Comparison of ENCODE assay signal across 24 cellular contexts in the genomic region with DNA sequence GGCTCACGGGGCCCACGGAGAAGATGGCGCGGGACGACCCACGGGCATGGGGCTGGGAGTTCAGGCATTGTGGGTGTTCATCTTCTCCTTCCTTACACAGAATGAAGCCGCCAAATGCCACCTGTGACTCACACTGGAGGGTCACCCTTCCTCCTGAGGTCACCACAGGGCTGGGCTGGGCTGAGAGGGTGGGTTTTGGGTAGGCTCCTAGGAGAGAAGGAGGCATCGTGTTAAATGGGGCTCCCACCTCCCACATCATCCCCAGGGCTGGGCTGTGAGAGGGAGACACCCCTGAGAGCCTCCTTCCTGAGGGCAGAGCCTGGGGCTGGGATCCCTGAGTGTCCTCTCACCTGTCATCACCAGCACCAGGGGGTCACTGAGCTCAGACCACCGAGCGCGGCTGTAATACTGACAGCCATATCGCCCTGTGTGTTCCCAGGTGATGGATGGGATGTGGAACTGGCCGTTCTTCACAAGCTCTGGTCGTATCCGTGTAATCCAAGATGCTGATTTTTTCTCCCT. TPM values are rescaled to one million over a fixed set of nuclear protein-coding genes. Genes with fewer than 3 reads are reported as not detected.
DNase-seq lines count a peak whose midpoint lies in the region; ATAC-seq and TF ChIP-seq lines count a peak whose summit lies in the region.
"Had no signal": no experiment of that assay in that cellular context is flagged by ENCODE, and none has a peak within 500 bp of the region (broad histone marks: within the 10 kb centered on the region; RNA-seq: fewer than 3 reads in every experiment).

No MANE protein-coding gene starts in this region.

- H3K27ac ChIP-seq in spleen (peak overlapping the region in 7 of 8 donors; percentile 77 to 96 (median 89)), esophagus squamous epithelium (no peak overlapping the region), right lobe of liver (no peak overlapping the region)
- H3K27ac ChIP-seq: 22Rv1, KMS-11, SJCRH30 had no signal

- peaks cover 5 to 74% (median 36%) of the 10 kb centered on the region in 6 donors for H3K4me1 ChIP-seq in spleen
- no peaks in the 10 kb centered on the region for H3K4me1 ChIP-seq in esophagus squamous epithelium
- no peaks in the 10 kb centered on the region for H3K4me1 ChIP-seq in right lobe of liver
- H3K4me1 ChIP-seq: BE2C, Caco-2, SJCRH30 had no signal

- H3K36me3 ChIP-seq in spleen = peaks cover 0 to 51% (median 0%) of the 10 kb centered on the region in 6 donors
- no peaks in the 10 kb centered on the region for H3K36me3 ChIP-seq in esophagus squamous epithelium
- H3K36me3 ChIP-seq in right lobe of liver = no peaks in the 10 kb centered on the region
- H3K36me3 ChIP-seq: BE2C, SJCRH30 had no signal

- H3K27me3 ChIP-seq in spleen (replicated peaks in 1 of 7) (peaks cover 0 to 81% (median 3%) of the 10 kb centered on the region in 7 donors), esophagus squamous epithelium (peaks cover 0 to 64% (median 0%) of the 10 kb centered on the region in 4 donors), right lobe of liver (no peaks in the 10 kb centered on the region)

- CTCF ChIA-PET in activated CD8-positive, alpha-beta memory T cell treated with anti-CD3 and anti-CD28 coated beads, Interleukin-2, amount 10 ng/mL, durations not matched to agents 7 days and 5 days (lab: Charles Lee) = no interaction called here

- no peaks in the 10 kb centered on the region for H3K36me3 Mint-ChIP-seq in activated CD8-positive, alpha-beta memory T cell treated with anti-CD3 and anti-CD28 coated beads, Interleukin-2, amount 10 ng/mL, durations not matched to agents 7 days and 5 days
- H3K36me3 Mint-ChIP-seq: CD8-positive, alpha-beta T cell had no signal

- 78 to 90% (median 84%) methylated on average over 9 to 15 of the region's 15 CpGs for WGBS in spleen, 5 donors
- 67 to 80% methylated on average over 8 to 13 of the region's 15 CpGs for WGBS in esophagus squamous epithelium, 2 donors
- WGBS in right lobe of liver (ENCODE audit: insufficient coverage, low coverage, low lambda C conversion rate, missing lambda C conversion rate) = 50% methylated on average over 9 of the region's 15 CpGs

- peaks cover 39% of the 10 kb centered on the region for H3K27me3 Mint-ChIP-seq in activated CD8-positive, alpha-beta memory T cell treated with anti-CD3 and anti-CD28 coated beads, Interleukin-2, amount 10 ng/mL, durations not matched to agents 7 days and 5 days

- no peak overlapping the region for H3K4me3 Mint-ChIP-seq in activated CD8-positive, alpha-beta memory T cell treated with anti-CD3 and anti-CD28 coated beads, Interleukin-2, amount 10 ng/mL, durations not matched to agents 7 days and 5 days
- H3K4me3 Mint-ChIP-seq: CD8-positive, alpha-beta T cell; GM23338; H9 had no signal

- H3K9me3 ChIP-seq in spleen (no peaks in the 10 kb centered on the region), esophagus squamous epithelium (no peaks in the 10 kb centered on the region), right lobe of liver (no peaks in the 10 kb centered on the region)
- H3K9me3 ChIP-seq: BE2C, Caco-2, SJCRH30 had no signal

- TF ChIP-seq POLR2A in spleen (IDR thresholded peaks at IDR 0.05) = no peak
- no peak for TF ChIP-seq POLR2A in esophagus squamous epithelium (IDR thresholded peaks at IDR 0.05)
- TF ChIP-seq POLR2A in right lobe of liver (IDR thresholded peaks at IDR 0.05) = no peak

- peak overlapping the region in 7 of 8 donors; percentile 9 to 62 (median 36) for H3K4me3 ChIP-seq in spleen
- no peak overlapping the region for H3K4me3 ChIP-seq in esophagus squamous epithelium
- no peak overlapping the region for H3K4me3 ChIP-seq in right lobe of liver
- H3K4me3 ChIP-seq: GM23338, SJCRH30 had no signal

- no peaks in the 10 kb centered on the region for H3K9me3 Mint-ChIP-seq in activated CD8-positive, alpha-beta memory T cell treated with anti-CD3 and anti-CD28 coated beads, Interleukin-2, amount 10 ng/mL, durations not matched to agents 7 days and 5 days (ENCODE audit: low read depth)
- H3K9me3 Mint-ChIP-seq: CD8-positive, alpha-beta T cell; GM23338 had no signal

- DNase-seq in activated CD8-positive, alpha-beta memory T cell treated with anti-CD3 and anti-CD28 coated beads, Interleukin-2, amount 10 ng/mL, durations not matched to agents 7 days and 5 days = peak; percentile 22
- DNase-seq in activated CD8-positive, alpha-beta memory T cell treated with anti-CD3 and anti-CD28 coated beads, Interleukin-2, amount 50 U/mL, for 48 hours = no peak
- peak; percentile 65 for DNase-seq in mesenteric fat pad (ENCODE audit: low spot score)
- DNase-seq in spleen = no peak
- no peak for DNase-seq in esophagus squamous epithelium (lab: John Stamatoyannopoulos, UW)
- no peak for DNase-seq in right lobe of liver
- no peak for DNase-seq in kidney glomerular epithelial cell (lab: John Stamatoyannopoulos, UW)
- DNase-seq: BE2C, Caco-2, H9, MM.1S, NCI-H2029, NCI-H446, NCI-H524 treated with DMSO at 0.1 percent for 48 hours, NCI-H774, PC-3, SJCRH30 had no signal

- H3K27ac Mint-ChIP-seq in activated CD8-positive, alpha-beta memory T cell treated with anti-CD3 and anti-CD28 coated beads, Interleukin-2, amount 10 ng/mL, durations not matched to agents 7 days and 5 days = no peak overlapping the region
- H3K27ac Mint-ChIP-seq: CD8-positive, alpha-beta T cell; GM23338; H9 had no signal

- no peaks in the 10 kb centered on the region for H3K4me1 Mint-ChIP-seq in activated CD8-positive, alpha-beta memory T cell treated with anti-CD3 and anti-CD28 coated beads, Interleukin-2, amount 10 ng/mL, durations not matched to agents 7 days and 5 days
- H3K4me1 Mint-ChIP-seq: GM23338, H9 had no signal

- no peak for ATAC-seq in activated CD8-positive, alpha-beta memory T cell treated with anti-CD3 and anti-CD28 coated beads, Interleukin-2, amount 10 ng/mL, durations not matched to agents 7 days and 5 days
- ATAC-seq in right lobe of liver (no peak), HG02642 (IDR thresholded peaks at IDR 0.05; ENCODE audit: poor library complexity, unreplicated experiment) (no peak)
- ATAC-seq: CD8-positive, alpha-beta T cell; GM23338; PC-3 had no signal

- TF ChIP-seq CTCF in spleen (IDR thresholded peaks at IDR 0.05 in 8 of 11, conservative IDR thresholded peaks at IDR 0.05 in 3 of 11) (no peak), esophagus squamous epithelium (IDR thresholded peaks at IDR 0.05) (no peak), right lobe of liver (IDR thresholded peaks at IDR 0.05) (no peak)

- intact Hi-C loops in spleen (cut with DNase I; ENCODE audit: low total_unique reads) = no loop called here
- intact Hi-C loops in esophagus squamous epithelium (cut with DNase I) = no loop called here
- intact Hi-C loops in right lobe of liver (cut with DNase I) = no loop called here

RNA-seq across cellular contexts. Expression of gene LILRB2, which starts 1.4 kb away (rescaled TPM):
- total RNA-seq in activated CD8-positive, alpha-beta memory T cell treated with anti-CD3 and anti-CD28 coated beads, Interleukin-2, amount 10 ng/mL, durations not matched to agents 7 days and 5 days = not detected
- 14.4 TPM for total RNA-seq in mesenteric fat pad
- total RNA-seq in spleen = 100 to 1,000 TPM in 3 of 7 donors, 10 to 100 TPM in 4; 52.9 to 209 (median 94.5) TPM
- 10 to 100 TPM; 10.2 to 26.0 (median 23.8) TPM for polyA plus RNA-seq in spleen
- 1 to 10 TPM in 2 of 4 donors, under 1 TPM in 1, not detected in 1; 0.40 to 1.9 (median 1.0) TPM for total RNA-seq in esophagus squamous epithelium
- total RNA-seq in right lobe of liver = 1 to 10 TPM; 1.6 to 9.8 (median 3.0) TPM
- total RNA-seq: Caco-2, GM23338, H9, PC-3, RPMI7951, SJCRH30 had no signal
- polyA plus RNA-seq: GM23338 had no signal

RNA-seq across cellular contexts. Expression of gene LILRB5, which starts 22.4 kb away (rescaled TPM):
- not detected for total RNA-seq in activated CD8-positive, alpha-beta memory T cell treated with anti-CD3 and anti-CD28 coated beads, Interleukin-2, amount 10 ng/mL, durations not matched to agents 7 days and 5 days
- total RNA-seq in mesenteric fat pad (69.4 TPM), spleen (100 to 1,000 TPM in 1 of 7 donors, 10 to 100 TPM in 6; 38.9 to 112 (median 79.6) TPM), esophagus squamous epithelium (1 to 10 TPM in 3 of 4 donors, not detected in 1; 1.4 to 9.3 (median 5.8) TPM), right lobe of liver (10 to 100 TPM in 2 of 6 experiments, 1 to 10 TPM in 4; 2.7 to 19.7 (median 8.4) TPM)
- 10 to 100 TPM in 2 of 3 donors, 1 to 10 TPM in 1; 3.8 to 41.2 (median 23.9) TPM for polyA plus RNA-seq in spleen
- total RNA-seq: Caco-2; CD8-positive, alpha-beta T cell; GM23338; PC-3; RPMI7951 had no signal
- polyA plus RNA-seq: GM23338, IgD-negative memory B cell had no signal

RNA-seq across cellular contexts. Expression of gene LILRA5, which starts 33.5 kb away (rescaled TPM):
- not detected for total RNA-seq in activated CD8-positive, alpha-beta memory T cell treated with anti-CD3 and anti-CD28 coated beads, Interleukin-2, amount 10 ng/mL, durations not matched to agents 7 days and 5 days
- total RNA-seq in mesenteric fat pad (23.0 TPM), spleen (100 to 1,000 TPM in 2 of 7 donors, 10 to 100 TPM in 5; 43.3 to 262 (median 79.9) TPM), esophagus squamous epithelium (1 to 10 TPM in 1 of 4 donors, under 1 TPM in 2, not detected in 1; 0.38 to 1.4 (median 0.70) TPM), right lobe of liver (1 to 10 TPM in 5 of 6 experiments, under 1 TPM in 1; 0.98 to 4.3 (median 1.9) TPM)
- polyA plus RNA-seq in spleen = 10 to 100 TPM; 16.3 to 53.6 (median 34.5) TPM
- total RNA-seq: Caco-2, GM23338, H9, PC-3, RPMI7951, SJCRH30 had no signal
- polyA plus RNA-seq: GM23338 had no signal

RNA-seq across cellular contexts. Expression of gene LILRA6, which starts 36.9 kb away (rescaled TPM):
- not detected for total RNA-seq in activated CD8-positive, alpha-beta memory T cell treated with anti-CD3 and anti-CD28 coated beads, Interleukin-2, amount 10 ng/mL, durations not matched to agents 7 days and 5 days
- total RNA-seq in mesenteric fat pad = 26.5 TPM
- total RNA-seq in spleen = 10 to 100 TPM; 21.5 to 77.5 (median 38.3) TPM
- polyA plus RNA-seq in spleen = 1 to 10 TPM; 1.2 to 8.2 (median 6.7) TPM
- total RNA-seq in esophagus squamous epithelium = 1 to 10 TPM in 1 of 4 donors, under 1 TPM in 2, not detected in 1; 0.53 to 1.7 (median 0.95) TPM
- 1 to 10 TPM in 3 of 6 experiments, under 1 TPM in 3; 0.61 to 4.9 (median 0.98) TPM for total RNA-seq in right lobe of liver
- total RNA-seq: Caco-2; CD8-positive, alpha-beta T cell; GM23338; H9; PC-3; RPMI7951; SJCRH30 had no signal
- polyA plus RNA-seq: GM23338 had no signal

RNA-seq across cellular contexts. Expression of gene LILRB3, which starts 56.7 kb away (rescaled TPM):
- total RNA-seq in activated CD8-positive, alpha-beta memory T cell treated with anti-CD3 and anti-CD28 coated beads, Interleukin-2, amount 10 ng/mL, durations not matched to agents 7 days and 5 days = under 1 TPM in 1 of 2 experiments, not detected in 1; 0.35 TPM
- total RNA-seq in mesenteric fat pad = 50.5 TPM
- total RNA-seq in spleen = 100 to 1,000 TPM in 3 of 7 donors, 10 to 100 TPM in 4; 61.5 to 443 (median 97.5) TPM
- 10 to 100 TPM in 2 of 3 donors, 1 to 10 TPM in 1; 6.4 to 24.6 (median 22.5) TPM for polyA plus RNA-seq in spleen
- 10 to 100 TPM in 1 of 4 donors, 1 to 10 TPM in 2, not detected in 1; 7.8 to 18.8 (median 8.3) TPM for total RNA-seq in esophagus squamous epithelium
- total RNA-seq in right lobe of liver = 1 to 10 TPM; 1.3 to 8.7 (median 6.2) TPM
- total RNA-seq: Caco-2; CD8-positive, alpha-beta T cell; GM23338; H9; PC-3; RPMI7951 had no signal
- polyA plus RNA-seq: GM23338 had no signal

Comparison
In these comparisons a context has a peak if more than half of its experiments do, and no peak if none do; other contexts are left out.
1. DNase-seq: peak in activated CD8-positive, alpha-beta memory T cell treated with anti-CD3 and anti-CD28 coated beads, Interleukin-2, amount 10 ng/mL, durations not matched to agents 7 days and 5 days (single experiment) and mesenteric fat pad (single experiment); none in activated CD8-positive, alpha-beta memory T cell treated with anti-CD3 and anti-CD28 coated beads, Interleukin-2, amount 50 U/mL, for 48 hours (single experiment), spleen (single experiment), esophagus squamous epithelium (single experiment), right lobe of liver (0 of 3) and kidney glomerular epithelial cell (single experiment).
2. H3K27ac ChIP-seq: peak in spleen (7 of 8); none in esophagus squamous epithelium (0 of 4) and right lobe of liver (0 of 3).
3. H3K4me3 ChIP-seq: peak in spleen (7 of 8); none in esophagus squamous epithelium (0 of 4) and right lobe of liver (0 of 3).